ENCODE assay signal across 1 cellular context in the genomic region with DNA sequence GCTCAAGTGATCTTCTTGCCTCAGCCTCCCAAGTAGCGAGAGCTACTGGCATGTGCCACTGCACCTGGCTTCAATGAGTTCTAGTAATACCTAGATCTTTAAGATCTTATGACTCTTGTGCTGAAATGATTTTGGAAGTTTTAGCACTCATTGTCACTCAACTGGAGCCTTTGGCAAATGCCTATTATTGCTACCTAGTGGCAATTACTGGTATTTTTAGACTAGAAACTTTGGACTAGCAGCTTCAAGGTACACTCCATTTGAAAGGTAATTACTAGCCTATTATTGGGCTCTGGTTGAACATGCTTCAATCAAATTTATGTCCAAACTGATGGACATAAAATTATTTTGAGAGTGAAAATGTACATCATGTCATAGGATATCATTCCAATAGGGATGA.
TF ChIP-seq lines count a peak whose summit lies in the region.

No MANE protein-coding gene starts in this region.

TF ChIP-seq in HepG2, 621 proteins besides CTCF, POLR2A, EP300 and RAD21 (continued from another document):
- TF ChIP-seq, protein P1, sequence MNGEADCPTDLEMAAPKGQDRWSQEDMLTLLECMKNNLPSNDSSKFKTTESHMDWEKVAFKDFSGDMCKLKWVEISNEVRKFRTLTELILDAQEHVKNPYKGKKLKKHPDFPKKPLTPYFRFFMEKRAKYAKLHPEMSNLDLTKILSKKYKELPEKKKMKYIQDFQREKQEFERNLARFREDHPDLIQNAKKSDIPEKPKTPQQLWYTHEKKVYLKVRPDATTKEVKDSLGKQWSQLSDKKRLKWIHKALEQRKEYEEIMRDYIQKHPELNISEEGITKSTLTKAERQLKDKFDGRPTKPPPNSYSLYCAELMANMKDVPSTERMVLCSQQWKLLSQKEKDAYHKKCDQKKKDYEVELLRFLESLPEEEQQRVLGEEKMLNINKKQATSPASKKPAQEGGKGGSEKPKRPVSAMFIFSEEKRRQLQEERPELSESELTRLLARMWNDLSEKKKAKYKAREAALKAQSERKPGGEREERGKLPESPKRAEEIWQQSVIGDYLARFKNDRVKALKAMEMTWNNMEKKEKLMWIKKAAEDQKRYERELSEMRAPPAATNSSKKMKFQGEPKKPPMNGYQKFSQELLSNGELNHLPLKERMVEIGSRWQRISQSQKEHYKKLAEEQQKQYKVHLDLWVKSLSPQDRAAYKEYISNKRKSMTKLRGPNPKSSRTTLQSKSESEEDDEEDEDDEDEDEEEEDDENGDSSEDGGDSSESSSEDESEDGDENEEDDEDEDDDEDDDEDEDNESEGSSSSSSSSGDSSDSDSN (CRISPR knock-in tag; IDR thresholded peaks at IDR 0.05) = no peak
- TF ChIP-seq SUZ12 (IDR thresholded peaks at IDR 0.05; ENCODE audit: low read depth, low read length) (no peak), CHD2 (IDR thresholded peaks at IDR 0.05; ENCODE audit: low read depth, low read length) (no peak), ZNF737 (CRISPR knock-in tag; IDR thresholded peaks at IDR 0.05; ENCODE audit: borderline replicate concordance) (no peak), GATAD2A (CRISPR knock-in tag; IDR thresholded peaks at IDR 0.05) (no peak), GPN1 (CRISPR knock-in tag; IDR thresholded peaks at IDR 0.05; ENCODE audit: borderline replicate concordance) (no peak), ZNF292 (CRISPR knock-in tag; IDR thresholded peaks at IDR 0.05; ENCODE audit: borderline replicate concordance, low read depth) (no peak), ZNF644 (CRISPR knock-in tag; IDR thresholded peaks at IDR 0.05; ENCODE audit: low read depth) (no peak), ELF4 (CRISPR knock-in tag; IDR thresholded peaks at IDR 0.05; ENCODE audit: borderline replicate concordance) (no peak), SATB2 (CRISPR knock-in tag; IDR thresholded peaks at IDR 0.05) (no peak)
- TF ChIP-seq, protein P2, sequence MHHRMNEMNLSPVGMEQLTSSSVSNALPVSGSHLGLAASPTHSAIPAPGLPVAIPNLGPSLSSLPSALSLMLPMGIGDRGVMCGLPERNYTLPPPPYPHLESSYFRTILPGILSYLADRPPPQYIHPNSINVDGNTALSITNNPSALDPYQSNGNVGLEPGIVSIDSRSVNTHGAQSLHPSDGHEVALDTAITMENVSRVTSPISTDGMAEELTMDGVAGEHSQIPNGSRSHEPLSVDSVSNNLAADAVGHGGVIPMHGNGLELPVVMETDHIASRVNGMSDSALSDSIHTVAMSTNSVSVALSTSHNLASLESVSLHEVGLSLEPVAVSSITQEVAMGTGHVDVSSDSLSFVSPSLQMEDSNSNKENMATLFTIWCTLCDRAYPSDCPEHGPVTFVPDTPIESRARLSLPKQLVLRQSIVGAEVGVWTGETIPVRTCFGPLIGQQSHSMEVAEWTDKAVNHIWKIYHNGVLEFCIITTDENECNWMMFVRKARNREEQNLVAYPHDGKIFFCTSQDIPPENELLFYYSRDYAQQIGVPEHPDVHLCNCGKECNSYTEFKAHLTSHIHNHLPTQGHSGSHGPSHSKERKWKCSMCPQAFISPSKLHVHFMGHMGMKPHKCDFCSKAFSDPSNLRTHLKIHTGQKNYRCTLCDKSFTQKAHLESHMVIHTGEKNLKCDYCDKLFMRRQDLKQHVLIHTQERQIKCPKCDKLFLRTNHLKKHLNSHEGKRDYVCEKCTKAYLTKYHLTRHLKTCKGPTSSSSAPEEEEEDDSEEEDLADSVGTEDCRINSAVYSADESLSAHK (CRISPR knock-in tag; IDR thresholded peaks at IDR 0.05; ENCODE audit: borderline replicate concordance) = no peak
- TF ChIP-seq, protein P3, sequence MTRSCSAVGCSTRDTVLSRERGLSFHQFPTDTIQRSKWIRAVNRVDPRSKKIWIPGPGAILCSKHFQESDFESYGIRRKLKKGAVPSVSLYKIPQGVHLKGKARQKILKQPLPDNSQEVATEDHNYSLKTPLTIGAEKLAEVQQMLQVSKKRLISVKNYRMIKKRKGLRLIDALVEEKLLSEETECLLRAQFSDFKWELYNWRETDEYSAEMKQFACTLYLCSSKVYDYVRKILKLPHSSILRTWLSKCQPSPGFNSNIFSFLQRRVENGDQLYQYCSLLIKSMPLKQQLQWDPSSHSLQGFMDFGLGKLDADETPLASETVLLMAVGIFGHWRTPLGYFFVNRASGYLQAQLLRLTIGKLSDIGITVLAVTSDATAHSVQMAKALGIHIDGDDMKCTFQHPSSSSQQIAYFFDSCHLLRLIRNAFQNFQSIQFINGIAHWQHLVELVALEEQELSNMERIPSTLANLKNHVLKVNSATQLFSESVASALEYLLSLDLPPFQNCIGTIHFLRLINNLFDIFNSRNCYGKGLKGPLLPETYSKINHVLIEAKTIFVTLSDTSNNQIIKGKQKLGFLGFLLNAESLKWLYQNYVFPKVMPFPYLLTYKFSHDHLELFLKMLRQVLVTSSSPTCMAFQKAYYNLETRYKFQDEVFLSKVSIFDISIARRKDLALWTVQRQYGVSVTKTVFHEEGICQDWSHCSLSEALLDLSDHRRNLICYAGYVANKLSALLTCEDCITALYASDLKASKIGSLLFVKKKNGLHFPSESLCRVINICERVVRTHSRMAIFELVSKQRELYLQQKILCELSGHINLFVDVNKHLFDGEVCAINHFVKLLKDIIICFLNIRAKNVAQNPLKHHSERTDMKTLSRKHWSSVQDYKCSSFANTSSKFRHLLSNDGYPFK (CRISPR knock-in tag; IDR thresholded peaks at IDR 0.05; ENCODE audit: borderline replicate concordance) = no peak
- TF ChIP-seq, protein P4, sequence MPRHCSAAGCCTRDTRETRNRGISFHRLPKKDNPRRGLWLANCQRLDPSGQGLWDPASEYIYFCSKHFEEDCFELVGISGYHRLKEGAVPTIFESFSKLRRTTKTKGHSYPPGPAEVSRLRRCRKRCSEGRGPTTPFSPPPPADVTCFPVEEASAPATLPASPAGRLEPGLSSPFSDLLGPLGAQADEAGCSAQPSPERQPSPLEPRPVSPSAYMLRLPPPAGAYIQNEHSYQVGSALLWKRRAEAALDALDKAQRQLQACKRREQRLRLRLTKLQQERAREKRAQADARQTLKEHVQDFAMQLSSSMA (CRISPR knock-in tag; IDR thresholded peaks at IDR 0.05) = no peak
